ENCODE assay signal across 26 cellular contexts in genomic region chr5:150651382-150651781, GRCh38. TPM values are rescaled to one million over a fixed set of nuclear protein-coding genes. Genes with fewer than 3 reads are reported as not detected.
A peak's percentile ranks its signal among the peaks of the same experiment; 100 is the strongest.
DNase-seq lines count a peak whose midpoint lies in the region; ATAC-seq and TF ChIP-seq lines count a peak whose summit lies in the region.
"Had no signal": no experiment of that assay in that cellular context is flagged by ENCODE, and none has a peak within 500 bp of the region (broad histone marks: within the 10 kb centered on the region; RNA-seq: fewer than 3 reads in every experiment).

No MANE protein-coding gene starts in this region.

- H3K4me1 ChIP-seq in Panc1 (ENCODE audit: control insufficient read depth, insufficient read depth, low read length), result peaks cover 20% of the 10 kb centered on the region
- no peaks in the 10 kb centered on the region for H3K4me1 ChIP-seq in CD8-positive, alpha-beta T cell (ENCODE audit: insufficient read depth, low read length)
- H3K4me1 ChIP-seq: HAP-1 had no signal

- H3K9me3 ChIP-seq in Panc1 (ENCODE audit: control insufficient read depth, insufficient read depth, low read depth, low read length), result no peaks in the 10 kb centered on the region
- no peaks in the 10 kb centered on the region for H3K9me3 ChIP-seq in CD8-positive, alpha-beta T cell (ENCODE audit: low read length)
- H3K9me3 ChIP-seq: body of pancreas, HAP-1, lower lobe of right lung, SK-N-SH, stomach had no signal

- H3K4me3 Mint-ChIP-seq in brain (peak overlapping the region in 2 of 5 experiments; percentile 13 to 21), mesothelial cell of epicardium (no peak overlapping the region)
- H3K4me3 Mint-ChIP-seq in stimulated activated memory B cell treated with anti-CD40 and anti-IgM and Interleukin-4, amounts not matched to agents 10 μg/mL and 1 μg/mL and 100 μg/mL, for 72 hours, result no peak overlapping the region
- no peak overlapping the region for H3K4me3 Mint-ChIP-seq in CD8-positive, alpha-beta T cell
- H3K4me3 Mint-ChIP-seq: activated naive CD8-positive, alpha-beta T cell treated with anti-CD3 and anti-CD28 coated beads for 36 hours; CD4-positive, alpha-beta memory T cell; T-helper 2 cell treated with Interferon-gamma antibody and Interleukin-4, amounts not matched to agents 5 μg/mL and 100 μg/mL, for 36 hours had no signal

- peak overlapping the region; percentile 29 to 92 (median 76) for H3K27ac Mint-ChIP-seq in brain
- peak overlapping the region; percentile 7 for H3K27ac Mint-ChIP-seq in mesothelial cell of epicardium
- H3K27ac Mint-ChIP-seq in stimulated activated memory B cell treated with anti-CD40 and anti-IgM and Interleukin-4, amounts not matched to agents 10 μg/mL and 1 μg/mL and 100 μg/mL, for 72 hours, result peak overlapping the region; percentile 20
- no peak overlapping the region for H3K27ac Mint-ChIP-seq in CD8-positive, alpha-beta T cell
- H3K27ac Mint-ChIP-seq: activated naive CD8-positive, alpha-beta T cell treated with anti-CD3 and anti-CD28 coated beads for 36 hours; T-helper 2 cell treated with Interferon-gamma antibody and Interleukin-4, amounts not matched to agents 5 μg/mL and 100 μg/mL, for 36 hours had no signal

- no peak overlapping the region for H3K4me3 ChIP-seq in Panc1 (ENCODE audit: low read depth in 2 of 2, low read length in 2 of 2)
- no peak overlapping the region for H3K4me3 ChIP-seq in CD8-positive, alpha-beta T cell (ENCODE audit: low read depth, low read length)
- H3K4me3 ChIP-seq: body of pancreas, HAP-1, lower lobe of right lung, stomach had no signal

- in situ Hi-C loops in Panc1 (cut with HindIII; ENCODE audit: low pct_unique_long_range_greater_than_20kb, low sequenced_read_pairs), result no loop called here

- H3K9me3 Mint-ChIP-seq in brain (no peaks in the 10 kb centered on the region), mesothelial cell of epicardium (no peaks in the 10 kb centered on the region)
- H3K9me3 Mint-ChIP-seq in stimulated activated memory B cell treated with anti-CD40 and anti-IgM and Interleukin-4, amounts not matched to agents 10 μg/mL and 1 μg/mL and 100 μg/mL, for 72 hours, result no peaks in the 10 kb centered on the region
- H3K9me3 Mint-ChIP-seq in CD8-positive, alpha-beta T cell, result no peaks in the 10 kb centered on the region
- H3K9me3 Mint-ChIP-seq: activated naive CD8-positive, alpha-beta T cell treated with anti-CD3 and anti-CD28 coated beads for 36 hours; CD4-positive, alpha-beta memory T cell; T-helper 2 cell treated with Interferon-gamma antibody and Interleukin-4, amounts not matched to agents 5 μg/mL and 100 μg/mL, for 36 hours had no signal

- CTCF ChIA-PET in Panc1 (lab: Charles Lee), result no interaction called here
- CTCF ChIA-PET in CD8-positive, alpha-beta T cell (lab: Charles Lee), result no interaction called here

- DNase-seq in Panc1 (ENCODE audit: low read depth, low spot score) (no peak), mesothelial cell of epicardium (ENCODE audit: low spot score in 2 of 2, unreplicated experiment in 2 of 2) (no peak), AML-193 (lab: John Stamatoyannopoulos, UW) (no peak), COR-L47 (lab: John Stamatoyannopoulos, UW) (no peak), OCI-M2 (lab: John Stamatoyannopoulos, UW; ENCODE audit: unreplicated experiment) (no peak)
- DNase-seq in CD8-positive, alpha-beta T cell, result no peak
- DNase-seq: activated naive CD8-positive, alpha-beta T cell treated with anti-CD3 and anti-CD28 coated beads for 36 hours; body of pancreas; CD4-positive, alpha-beta memory T cell; cortex of kidney; GF-D8; hippocampal formation; lower lobe of right lung; NCI-H1105; NCI-H2107; NCI-H446 treated with DMSO at 0.1 percent for 48 hours; NK-92 treated with Interleukin-12 subunit alpha and Interleukin-12 subunit beta, amount 100 ng/mL, for 24 hours; occipital lobe; SK-N-SH; stomach; WERI-Rb-1 had no signal

- peak overlapping the region; percentile 25; the same call in 1 of the 2 replicates for H3K27ac ChIP-seq in Panc1 (ENCODE audit: low read length)
- H3K27ac ChIP-seq in CD8-positive, alpha-beta T cell (ENCODE audit: low read depth, low read length), result no peak overlapping the region
- H3K27ac ChIP-seq: HL-60, lower lobe of right lung, WERI-Rb-1 had no signal

- no TSS peak for BruUV-seq in Panc1 (replicated peaks; lab: Mats Ljungman, UMichigan)

- H3K4me1 Mint-ChIP-seq in brain (peaks cover 68% of the 10 kb centered on the region), mesothelial cell of epicardium (peaks cover 32% of the 10 kb centered on the region)
- peaks cover 14% of the 10 kb centered on the region for H3K4me1 Mint-ChIP-seq in stimulated activated memory B cell treated with anti-CD40 and anti-IgM and Interleukin-4, amounts not matched to agents 10 μg/mL and 1 μg/mL and 100 μg/mL, for 72 hours
- H3K4me1 Mint-ChIP-seq in CD8-positive, alpha-beta T cell (ENCODE audit: low read depth), result peaks cover 4% of the 10 kb centered on the region

- intact Hi-C loops in Panc1 (cut with micrococcal nuclease; ENCODE audit: unreplicated experiment), result no loop called here
- intact Hi-C loops in CD8-positive, alpha-beta T cell (cut with DNase I, micrococcal nuclease), result no loop called here

- ATAC-seq in Panc1, result no peak
- ATAC-seq in stimulated activated memory B cell treated with anti-CD40 and anti-IgM and Interleukin-4, amounts not matched to agents 10 μg/mL and 1 μg/mL and 100 μg/mL, for 72 hours, result no peak
- ATAC-seq in CD8-positive, alpha-beta T cell, result no peak
- ATAC-seq: body of pancreas, lower lobe of right lung had no signal

- H3K27me3 Mint-ChIP-seq in brain (no peaks in the 10 kb centered on the region), mesothelial cell of epicardium (ENCODE audit: low read depth) (no peaks in the 10 kb centered on the region)
- H3K27me3 Mint-ChIP-seq in stimulated activated memory B cell treated with anti-CD40 and anti-IgM and Interleukin-4, amounts not matched to agents 10 μg/mL and 1 μg/mL and 100 μg/mL, for 72 hours, result no peaks in the 10 kb centered on the region
- no peaks in the 10 kb centered on the region for H3K27me3 Mint-ChIP-seq in CD8-positive, alpha-beta T cell (ENCODE audit: low read depth)
- H3K27me3 Mint-ChIP-seq: activated naive CD8-positive, alpha-beta T cell treated with anti-CD3 and anti-CD28 coated beads for 36 hours; CD4-positive, alpha-beta memory T cell had no signal

- H3K36me3 Mint-ChIP-seq in brain (peaks cover 6% of the 10 kb centered on the region), mesothelial cell of epicardium (peaks cover 24% of the 10 kb centered on the region)
- H3K36me3 Mint-ChIP-seq in stimulated activated memory B cell treated with anti-CD40 and anti-IgM and Interleukin-4, amounts not matched to agents 10 μg/mL and 1 μg/mL and 100 μg/mL, for 72 hours, result peaks cover 32% of the 10 kb centered on the region
- H3K36me3 Mint-ChIP-seq in CD8-positive, alpha-beta T cell, result no peaks in the 10 kb centered on the region
- H3K36me3 Mint-ChIP-seq: activated naive CD8-positive, alpha-beta T cell treated with anti-CD3 and anti-CD28 coated beads for 36 hours; CD4-positive, alpha-beta memory T cell had no signal

- POLR2A ChIA-PET in Panc1 (lab: Charles Lee), result no interaction called here
- POLR2A ChIA-PET in CD8-positive, alpha-beta T cell (lab: Charles Lee), result no interaction called here

- H3K27me3 ChIP-seq in Panc1 (ENCODE audit: control insufficient read depth, insufficient read depth, low read length), result no peaks in the 10 kb centered on the region
- no peaks in the 10 kb centered on the region for H3K27me3 ChIP-seq in CD8-positive, alpha-beta T cell (ENCODE audit: insufficient read depth, low read length)
- H3K27me3 ChIP-seq: body of pancreas, stomach had no signal

- H3K36me3 ChIP-seq in Panc1 (ENCODE audit: control insufficient read depth, insufficient read depth, low read length), result no peaks in the 10 kb centered on the region; the same call in none of the 2 replicates
- no peaks in the 10 kb centered on the region for H3K36me3 ChIP-seq in CD8-positive, alpha-beta T cell (ENCODE audit: insufficient read depth, low read length)
- H3K36me3 ChIP-seq: HAP-1, WERI-Rb-1 had no signal

- no peak for TF ChIP-seq CTCF in Panc1 (IDR thresholded peaks at IDR 0.05)
- no peak for TF ChIP-seq CTCF in brain (conservative IDR thresholded peaks at IDR 0.05)
- TF ChIP-seq CTCF in mesothelial cell of epicardium (IDR thresholded peaks at IDR 0.05; ENCODE audit: unreplicated experiment), result no peak
- TF ChIP-seq CTCF in CD8-positive, alpha-beta T cell (IDR thresholded peaks at IDR 0.05), result no peak

RNA-seq across cellular contexts. Expression of gene MYOZ3, which starts 9.7 kb away (rescaled TPM):
- total RNA-seq in Panc1 (2021; ENCODE audit: unreplicated experiment), result 1.7 TPM
- polyA plus RNA-seq in Panc1 (2012; ENCODE audit: insufficient read length), result 1.9 TPM
- 0.24 TPM for polyA plus RNA-seq in brain (ENCODE audit: insufficient read depth, low read depth, low replicate concordance)
- total RNA-seq in mesothelial cell of epicardium, result 8.5 to 9.4 TPM (median 8.5 TPM) in 3 replicates
- total RNA-seq in CD8-positive, alpha-beta T cell, result not detected
- total RNA-seq: CD4-positive, alpha-beta memory T cell had no signal
- polyA plus RNA-seq: CD4-positive, alpha-beta memory T cell had no signal

RNA-seq across cellular contexts. Expression of gene SYNPO, which starts 10.9 kb away (rescaled TPM):
- 82.8 TPM for total RNA-seq in Panc1 (2021; ENCODE audit: unreplicated experiment)
- polyA plus RNA-seq in Panc1 (2012; ENCODE audit: insufficient read length), result 66.3 TPM
- polyA plus RNA-seq in brain (ENCODE audit: insufficient read depth, low read depth, low replicate concordance), result 50.7 TPM
- total RNA-seq in mesothelial cell of epicardium, result 84.4 to 86.6 TPM (median 85.3 TPM) in 3 replicates
- under 1 TPM; 0.06 to 0.14 TPM for total RNA-seq in CD8-positive, alpha-beta T cell
- polyA plus RNA-seq: CD4-positive, alpha-beta memory T cell had no signal

RNA-seq across cellular contexts. Expression of gene RBM22, which starts 49.5 kb away (rescaled TPM):
- 54.3 TPM for total RNA-seq in Panc1 (2021; ENCODE audit: unreplicated experiment)
- polyA plus RNA-seq in Panc1 (2012; ENCODE audit: insufficient read length), result 47.3 TPM
- 52.7 TPM for polyA plus RNA-seq in brain (ENCODE audit: insufficient read depth, low read depth, low replicate concordance)
- 64.3 to 66.8 TPM (median 66.7 TPM) in 3 replicates for total RNA-seq in mesothelial cell of epicardium
- total RNA-seq in CD8-positive, alpha-beta T cell, result 100 to 1,000 TPM; 119 to 125 TPM

Comparison
In these comparisons a context has a peak if more than half of its experiments do, and no peak if none do; other contexts are left out.
1. RNA of gene SYNPO, which starts 10.9 kb away (total RNA-seq): 84.4 to 86.6 TPM in mesothelial cell of epicardium and 82.8 TPM in Panc1 (single experiment); 0.06 to 0.14 TPM in CD8-positive, alpha-beta T cell; every median in the first group is over 10 times any median in the second.